ENCODE assay signal across 32 cellular contexts in the genomic region with DNA sequence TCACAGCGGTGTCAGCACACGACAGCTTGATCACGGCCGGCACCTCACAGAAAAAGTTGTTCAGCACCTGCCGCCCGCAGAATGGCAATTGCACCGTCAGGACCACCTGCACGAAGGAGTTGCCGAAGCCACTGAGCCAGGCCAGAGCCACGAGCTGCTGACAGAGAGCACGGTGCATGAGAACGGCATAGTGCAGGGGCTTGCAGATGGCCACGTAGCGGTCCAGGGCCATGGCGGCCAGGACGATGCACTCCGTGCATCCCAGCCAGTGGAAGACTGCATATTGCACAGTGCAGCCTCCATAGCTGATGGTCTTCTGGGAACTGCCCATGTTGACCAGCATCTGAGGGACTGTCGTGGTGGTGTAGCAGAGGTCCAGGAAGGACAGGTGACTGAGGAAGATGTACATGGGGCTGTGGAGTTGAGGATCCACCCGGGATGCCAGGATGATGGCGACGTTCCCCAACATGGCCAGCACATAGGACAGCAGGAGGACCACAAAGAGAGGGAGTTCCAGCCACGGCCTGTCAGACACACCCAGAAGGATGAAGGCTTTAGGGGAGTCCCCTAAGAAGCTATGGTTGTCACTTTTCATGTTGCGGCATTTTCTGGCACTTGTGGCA. TPM values are rescaled to one million over a fixed set of nuclear protein-coding genes. Genes with fewer than 3 reads are reported as not detected.
"Had no signal": no experiment of that assay in that cellular context is flagged by ENCODE, and none has a peak within 500 bp of the region (broad histone marks: within the 10 kb centered on the region; RNA-seq: fewer than 3 reads in every experiment).

No MANE protein-coding gene starts in this region.

- H3K27ac Mint-ChIP-seq: memory B cell; progenitor cell of endocrine pancreas; stimulated activated naive B cell treated with anti-CD40 and anti-IgM and Interleukin-4, amounts not matched to agents 10 μg/mL and 1 μg/mL and 100 μg/mL, for 72 hours had no signal

- H3K4me3 Mint-ChIP-seq: memory B cell; naive B cell; stimulated activated naive B cell treated with anti-CD40 and anti-IgM and Interleukin-4, amounts not matched to agents 10 μg/mL and 1 μg/mL and 100 μg/mL, for 72 hours had no signal

- H3K4me1 Mint-ChIP-seq: memory B cell had no signal

- H3K27me3 ChIP-seq: neutrophil, testis, upper lobe of left lung had no signal

- H3K36me3 ChIP-seq: gastrocnemius medialis, stomach, tibial nerve, upper lobe of left lung had no signal

- H3K27ac ChIP-seq: dorsolateral prefrontal cortex, gastrocnemius medialis, neutrophil, parathyroid adenoma, stomach, testis, tibial nerve, upper lobe of left lung had no signal

- H3K4me3 ChIP-seq: dorsolateral prefrontal cortex, gastrocnemius medialis, lung, mucosa of descending colon, smooth muscle cell, stomach, testis, tibial nerve, upper lobe of left lung had no signal

- ATAC-seq: gastrocnemius medialis; left lobe of liver; mucosa of descending colon; sciatic nerve; stimulated activated naive B cell treated with anti-CD40 and anti-IgM and Interleukin-4, amounts not matched to agents 10 μg/mL and 1 μg/mL and 100 μg/mL, for 72 hours had no signal

- H3K4me1 ChIP-seq: gastrocnemius medialis, parathyroid adenoma, testis had no signal

- H3K9me3 ChIP-seq: gastrocnemius medialis, mucosa of descending colon, neutrophil, stomach, testis, upper lobe of left lung had no signal

- DNase-seq: central memory CD4-positive, alpha-beta T cell; dorsolateral prefrontal cortex; effector CD4-positive, alpha-beta T cell; foreskin fibroblast; gastrocnemius medialis; head of caudate nucleus; kidney; mucosa of descending colon; naive B cell; stimulated activated CD4-positive, alpha-beta T cell treated with anti-CD3 and anti-CD28 coated beads, Interleukin-12 subunit alpha, Interleukin-12 subunit beta, amount 100 ng/mL, for 4 hours; stimulated activated CD4-positive, alpha-beta T cell treated with anti-CD3 and anti-CD28 coated beads, Interleukin-1b, Interleukin-23, amount 100 ng/mL, for 48 hours; stimulated activated CD4-positive, alpha-beta T cell treated with anti-CD3 and anti-CD28 coated beads, Interleukin-4, amount 100 ng/mL, for 24 hours; stimulated activated naive B cell treated with anti-CD40 and anti-IgM and Interleukin-4, amounts not matched to agents 10 μg/mL and 1 μg/mL and 100 μg/mL, for 72 hours; stomach; testis had no signal

RNA-seq across cellular contexts. Expression of gene OR2B11, which starts 6.4 kb away (rescaled TPM):
- total RNA-seq: cerebellum, dorsolateral prefrontal cortex, gastrocnemius medialis, glomerular endothelial cell, kidney, left lobe of liver, liver, lung, mucosa of descending colon, omental fat pad, progenitor cell of endocrine pancreas, sciatic nerve, smooth muscle cell, stomach, subcutaneous adipose tissue, tibial nerve, upper lobe of left lung had no signal
- polyA plus RNA-seq: esophagus, liver, neural cell, smooth muscle cell, stomach had no signal

RNA-seq across cellular contexts. Expression of gene NLRP3, which starts 35.5 kb away (rescaled TPM):
- total RNA-seq: progenitor cell of endocrine pancreas had no signal
